ENCODE assay signal across 20 cellular contexts in the genomic region with DNA sequence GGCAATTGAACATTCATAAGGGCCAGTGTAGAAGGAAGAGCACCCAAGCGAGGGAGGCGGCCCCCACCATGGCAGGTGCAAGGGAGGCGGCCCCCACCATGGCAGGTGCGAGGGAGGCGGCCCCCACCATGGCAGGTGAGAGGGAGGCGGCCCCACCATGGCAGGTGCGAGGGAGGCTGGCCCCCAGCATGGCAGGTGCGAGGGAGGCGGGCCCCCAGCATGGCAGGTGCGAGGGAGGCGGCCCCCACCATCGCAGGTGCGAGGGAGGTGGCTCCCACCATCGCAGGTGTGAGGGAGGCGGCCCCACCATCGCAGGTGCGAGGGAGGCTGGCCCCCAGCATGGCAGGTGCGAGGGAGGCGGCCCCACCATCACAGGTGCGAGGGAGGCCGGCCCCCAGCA.
"Had no signal": no experiment of that assay in that cellular context is flagged by ENCODE, and none has a peak within 500 bp of the region (broad histone marks: within the 10 kb centered on the region; RNA-seq: fewer than 3 reads in every experiment).

No MANE protein-coding gene starts in this region.

- H3K4me3 ChIP-seq: body of pancreas, cardiac muscle cell, thyroid gland had no signal

- ATAC-seq: activated naive CD8-positive, alpha-beta T cell treated with anti-CD3 and anti-CD28 coated beads, Interleukin-2, amount 50 U/mL, for 24 hours; activated T-cell treated with anti-CD3 and anti-CD28 coated beads, Interleukin-2, amount 50 U/mL, for 4 hours; body of pancreas; T-helper 17 cell had no signal

- H3K27me3 ChIP-seq: body of pancreas, cardiac muscle cell, thyroid gland had no signal

- H3K4me1 Mint-ChIP-seq: activated B cell treated with CpG ODN at 0.5 μM for 24 hours; activated naive CD8-positive, alpha-beta T cell treated with anti-CD3 and anti-CD28 coated beads, Interleukin-2, amount 50 U/mL, for 24 hours; memory B cell had no signal

- H3K9me3 ChIP-seq: body of pancreas, thyroid gland had no signal

- H3K27ac Mint-ChIP-seq: activated B cell treated with CpG ODN at 0.5 μM for 24 hours; activated naive CD8-positive, alpha-beta T cell treated with anti-CD3 and anti-CD28 coated beads, Interleukin-2, amount 50 U/mL, for 24 hours; memory B cell had no signal

- H3K36me3 Mint-ChIP-seq: memory B cell had no signal

- H3K36me3 ChIP-seq: cardiac muscle cell, thyroid gland had no signal

- H3K27me3 Mint-ChIP-seq: activated naive CD8-positive, alpha-beta T cell treated with anti-CD3 and anti-CD28 coated beads, Interleukin-2, amount 50 U/mL, for 24 hours had no signal

- H3K4me3 Mint-ChIP-seq: activated B cell treated with CpG ODN at 0.5 μM for 24 hours; activated naive CD8-positive, alpha-beta T cell treated with anti-CD3 and anti-CD28 coated beads, Interleukin-2, amount 50 U/mL, for 24 hours; activated T-cell treated with anti-CD3 and anti-CD28 coated beads, Interleukin-2, amount 50 U/mL, for 4 hours; memory B cell; T-helper 17 cell had no signal

- H3K4me1 ChIP-seq: body of pancreas, thyroid gland had no signal

- H3K27ac ChIP-seq: body of pancreas, cardiac muscle cell, thyroid gland had no signal

- DNase-seq: activated CD4-positive, alpha-beta T cell treated with anti-CD3 and anti-CD28 coated beads for 4 hours; activated CD4-positive, alpha-beta T cell treated with anti-CD3 and anti-CD28 coated beads, Interleukin-2, amount 50 U/mL, for 48 hours; activated naive CD4-positive, alpha-beta T cell treated with Interleukin-2 at 50 U/mL for 16 hours; activated naive CD8-positive, alpha-beta T cell treated with anti-CD3 and anti-CD28 coated beads, Interleukin-2, amount 50 U/mL, for 24 hours; anterior cingulate cortex; erythroblast; foreskin fibroblast; kidney glomerular epithelial cell; occipital lobe; stimulated activated CD4-positive, alpha-beta T cell treated with anti-CD3 and anti-CD28 coated beads, Interleukin-4, amount 100 ng/mL, for 24 hours; stimulated activated naive CD4-positive, alpha-beta T cell treated with Interleukin-2 at 50 U/mL for 16 hours; substantia nigra; SW 1271; thyroid gland had no signal

- H3K9me3 Mint-ChIP-seq: activated B cell treated with CpG ODN at 0.5 μM for 24 hours; activated naive CD8-positive, alpha-beta T cell treated with anti-CD3 and anti-CD28 coated beads, Interleukin-2, amount 50 U/mL, for 24 hours; activated T-cell treated with anti-CD3 and anti-CD28 coated beads, Interleukin-2, amount 50 U/mL, for 4 hours; memory B cell had no signal
